26 cellular contexts compared by ENCODE assay signal in the genomic region with DNA sequence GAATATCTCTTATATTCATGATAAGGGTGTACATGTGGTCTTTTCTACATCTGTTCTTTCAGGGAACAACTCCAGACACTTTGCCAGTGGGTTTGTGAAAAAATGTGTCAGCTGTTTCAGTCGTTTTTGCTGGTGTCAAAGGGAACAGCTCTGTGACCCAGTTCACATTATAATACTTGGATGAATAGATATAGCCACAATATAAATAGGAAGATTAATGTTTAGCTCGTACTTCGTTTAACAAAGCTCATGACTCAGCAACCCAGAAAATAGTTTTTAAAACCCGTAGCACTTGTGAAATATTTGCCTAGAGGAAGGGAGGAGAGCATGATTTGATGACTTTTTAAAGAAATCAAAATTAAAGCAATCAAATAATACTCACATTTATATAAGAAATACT. TPM values are rescaled to one million over a fixed set of nuclear protein-coding genes. Genes with fewer than 3 reads are reported as not detected.
DNase-seq lines count a peak whose midpoint lies in the region; ATAC-seq and TF ChIP-seq lines count a peak whose summit lies in the region.
"Had no signal": no experiment of that assay in that cellular context is flagged by ENCODE, and none has a peak within 500 bp of the region (broad histone marks: within the 10 kb centered on the region; RNA-seq: fewer than 3 reads in every experiment).

No MANE protein-coding gene starts in this region.

- TF ChIP-seq CTCF in MCF 10A (IDR thresholded peaks at IDR 0.05; ENCODE audit: unreplicated experiment): no peak
- no peak for TF ChIP-seq CTCF in breast epithelium (IDR thresholded peaks at IDR 0.05)
- TF ChIP-seq CTCF in right lobe of liver (IDR thresholded peaks at IDR 0.05): no peak
- no peak for TF ChIP-seq CTCF in type B pancreatic cell (conservative IDR thresholded peaks at IDR 0.05)

- H3K27me3 Mint-ChIP-seq in MCF 10A (ENCODE audit: insufficient read depth, unreplicated experiment) (no peaks in the 10 kb centered on the region), type B pancreatic cell (no peaks in the 10 kb centered on the region)
- H3K27me3 Mint-ChIP-seq: activated B cell treated with CpG ODN at 0.5 μM for 24 hours; activated CD8-positive, alpha-beta T cell treated with anti-CD3 and anti-CD28 coated beads for 36 hours; naive thymus-derived CD8-positive, alpha-beta T cell had no signal

- H3K27me3 ChIP-seq in breast epithelium (no peaks in the 10 kb centered on the region), right lobe of liver (no peaks in the 10 kb centered on the region)
- H3K27me3 ChIP-seq: BLaER1, body of pancreas, spleen, vagina had no signal

- H3K4me3 Mint-ChIP-seq in MCF 10A (ENCODE audit: unreplicated experiment): no peak overlapping the region
- H3K4me3 Mint-ChIP-seq in type B pancreatic cell: no peak overlapping the region
- H3K4me3 Mint-ChIP-seq: activated B cell treated with CpG ODN at 0.5 μM for 24 hours; activated CD8-positive, alpha-beta T cell treated with anti-CD3 and anti-CD28 coated beads for 36 hours; activated T-cell treated with anti-CD3 and anti-CD28 coated beads, Interleukin-2, amount 50 U/mL, for 4 hours; naive thymus-derived CD8-positive, alpha-beta T cell had no signal

- H3K9me3 Mint-ChIP-seq in MCF 10A (ENCODE audit: unreplicated experiment) (no peaks in the 10 kb centered on the region), type B pancreatic cell (no peaks in the 10 kb centered on the region)
- no peaks in the 10 kb centered on the region for H3K9me3 Mint-ChIP-seq in activated naive CD4-positive, alpha-beta T cell treated with anti-CD3 and anti-CD28 coated beads, Interleukin-2, amount 50 U/mL, for 72 hours
- H3K9me3 Mint-ChIP-seq: activated B cell treated with CpG ODN at 0.5 μM for 24 hours; activated CD8-positive, alpha-beta T cell treated with anti-CD3 and anti-CD28 coated beads for 36 hours; activated T-cell treated with anti-CD3 and anti-CD28 coated beads, Interleukin-2, amount 50 U/mL, for 4 hours; naive thymus-derived CD8-positive, alpha-beta T cell had no signal

- intact Hi-C loops in MCF 10A (cut with micrococcal nuclease): loop anchor here (5.0 kb wide), 2 partner anchors 61 to 231 kb away; a partner anchor contains a TSS
- intact Hi-C loops in breast epithelium (cut with DNase I; ENCODE audit: low total_unique reads): loop anchor here (10.0 kb wide), 1 partner anchor 508 kb away; a partner anchor contains a TSS
- intact Hi-C loops in right lobe of liver (cut with DNase I): no loop called here

- no peak overlapping the region for H3K27ac ChIP-seq in breast epithelium
- H3K27ac ChIP-seq in right lobe of liver: peak overlapping the region; percentile 24 to 88 (median 83)
- H3K27ac ChIP-seq: BLaER1, spleen, vagina had no signal

- DNase-seq in MCF 10A (ENCODE audit: unreplicated experiment): no peak
- no peak for DNase-seq in breast epithelium (ENCODE audit: low spot score in 2 of 2)
- peak; percentile 35 for DNase-seq in fibroblast of gingiva (ENCODE audit: low read depth)
- DNase-seq in right lobe of liver: peak in 1 of 3 donors; percentile 58
- DNase-seq in type B pancreatic cell (ENCODE audit: extremely low spot score, unreplicated experiment): no peak
- no peak for DNase-seq in SK-N-DZ (ENCODE audit: low spot score)
- DNase-seq in DMS 273 (lab: John Stamatoyannopoulos, UW; ENCODE audit: unreplicated experiment): no peak
- no peak for DNase-seq in activated naive CD4-positive, alpha-beta T cell treated with anti-CD3 and anti-CD28 coated beads, Interleukin-2, amount 50 U/mL, for 72 hours (ENCODE audit: low spot score in 2 of 2)
- DNase-seq: activated B cell treated with CpG ODN at 0.5 μM for 24 hours; activated CD8-positive, alpha-beta T cell treated with anti-CD3 and anti-CD28 coated beads for 36 hours; activated naive CD4-positive, alpha-beta T cell treated with anti-CD3 and anti-CD28 coated beads, Interleukin-2, amount 50 U/mL, for 16 hours; activated T-cell treated with anti-CD3 and anti-CD28 coated beads, Interleukin-2, amount 50 U/mL, for 4 hours; body of pancreas; cortex of kidney; head of caudate nucleus; mammary epithelial cell; naive thymus-derived CD8-positive, alpha-beta T cell; NCI-H1417 treated with DMSO at 0.1 percent for 48 hours; NCI-H82; SK-N-SH; spleen; stimulated activated CD8-positive, alpha-beta memory T cell treated with anti-CD3 and anti-CD28 coated beads, Interleukin-4, amount 100 ng/mL, for 48 hours; T-helper 9 cell had no signal

- WGBS in right lobe of liver (ENCODE audit: insufficient coverage, low coverage, low lambda C conversion rate, missing lambda C conversion rate): 31% methylated on average over 4 of the region's 4 CpGs

- H3K36me3 ChIP-seq in breast epithelium (no peaks in the 10 kb centered on the region), right lobe of liver (peaks cover 0 to 26% (median 0%) of the 10 kb centered on the region in 4 donors)

- TF ChIP-seq POLR2A in breast epithelium (IDR thresholded peaks at IDR 0.05) (no peak), right lobe of liver (IDR thresholded peaks at IDR 0.05) (no peak)

- H3K36me3 Mint-ChIP-seq in MCF 10A (ENCODE audit: insufficient read depth, unreplicated experiment): peaks cover 63% of the 10 kb centered on the region
- H3K36me3 Mint-ChIP-seq in type B pancreatic cell: peaks cover 3% of the 10 kb centered on the region
- peaks cover 0 to 9% of the 10 kb centered on the region in 2 donors for H3K36me3 Mint-ChIP-seq in activated naive CD4-positive, alpha-beta T cell treated with anti-CD3 and anti-CD28 coated beads, Interleukin-2, amount 50 U/mL, for 72 hours

- H3K4me3 ChIP-seq in breast epithelium (no peak overlapping the region), right lobe of liver (peak overlapping the region in 1 of 3 donors; percentile 5)
- H3K4me3 ChIP-seq: BLaER1, body of pancreas, spleen, vagina had no signal

- peaks cover 5% of the 10 kb centered on the region for H3K4me1 Mint-ChIP-seq in MCF 10A (ENCODE audit: insufficient read depth, unreplicated experiment)
- H3K4me1 Mint-ChIP-seq in type B pancreatic cell (ENCODE audit: unreplicated experiment): peaks cover 15% of the 10 kb centered on the region

- H3K9me3 ChIP-seq in breast epithelium (no peaks in the 10 kb centered on the region), right lobe of liver (no peaks in the 10 kb centered on the region)
- H3K9me3 ChIP-seq: BLaER1, body of pancreas, SK-N-SH, spleen, vagina had no signal

- no TSS peak for BruUV-seq in MCF 10A (replicated peaks; lab: Mats Ljungman, UMichigan)

- no peaks in the 10 kb centered on the region for H3K4me1 ChIP-seq in breast epithelium
- H3K4me1 ChIP-seq in right lobe of liver: peaks cover 0 to 36% (median 11%) of the 10 kb centered on the region in 4 donors
- H3K4me1 ChIP-seq: vagina had no signal

- peak; percentile 50 to 75 (median 56) for ATAC-seq in right lobe of liver
- no peak for ATAC-seq in activated naive CD4-positive, alpha-beta T cell treated with anti-CD3 and anti-CD28 coated beads, Interleukin-2, amount 50 U/mL, for 72 hours
- ATAC-seq: activated CD8-positive, alpha-beta T cell treated with anti-CD3 and anti-CD28 coated beads for 36 hours; activated T-cell treated with anti-CD3 and anti-CD28 coated beads, Interleukin-2, amount 50 U/mL, for 4 hours; body of pancreas; naive thymus-derived CD8-positive, alpha-beta T cell; Panc1 had no signal

- CTCF ChIA-PET in MCF 10A (lab: Yijun Ruan, JAX): interaction anchor here (0.6 to 0.7 kb wide), 2 partner anchors 96 to 192 kb away, joined by 3 read pairs; no protein-coding TSS in a partner anchor

- POLR2A ChIA-PET in MCF 10A (lab: Yijun Ruan, JAX): interaction anchor here (0.6 to 1.3 kb wide), 5 partner anchors 9 to 610 kb away, joined by 3 to 9 read pairs (median 4); a partner anchor contains a TSS

- H3K27ac Mint-ChIP-seq in MCF 10A (ENCODE audit: low read depth, unreplicated experiment): peak overlapping the region; percentile 46
- H3K27ac Mint-ChIP-seq in type B pancreatic cell: peak overlapping the region; percentile 8
- peak overlapping the region in 1 of 2 donors; percentile 55 for H3K27ac Mint-ChIP-seq in activated naive CD4-positive, alpha-beta T cell treated with anti-CD3 and anti-CD28 coated beads, Interleukin-2, amount 50 U/mL, for 72 hours
- H3K27ac Mint-ChIP-seq: activated B cell treated with CpG ODN at 0.5 μM for 24 hours; activated CD8-positive, alpha-beta T cell treated with anti-CD3 and anti-CD28 coated beads for 36 hours; naive thymus-derived CD8-positive, alpha-beta T cell had no signal

RNA-seq across cellular contexts. Expression of a gene that starts 7.9 kb away (rescaled TPM):
- 21.6 and 24.6 TPM in 2 replicates for total RNA-seq in MCF 10A (2022)
- total RNA-seq in breast epithelium: 10 to 100 TPM; 10.6 to 17.9 (median 13.1) TPM
- total RNA-seq in right lobe of liver: 10 to 100 TPM in 4 of 6 experiments, 1 to 10 TPM in 2; 7.0 to 20.4 (median 13.1) TPM
- 21.0 and 22.0 TPM in 2 replicates for total RNA-seq in type B pancreatic cell (ENCODE audit: low replicate concordance)
- 23.0 and 28.6 TPM in 2 replicates for polyA plus RNA-seq in SK-N-DZ (2014; cell fraction: cytosol; rRNA removed)
- polyA plus RNA-seq in SK-N-DZ (2014; cell fraction: nucleus; rRNA removed): 17.0 and 17.1 TPM in 2 replicates
- total RNA-seq in activated naive CD4-positive, alpha-beta T cell treated with anti-CD3 and anti-CD28 coated beads, Interleukin-2, amount 50 U/mL, for 72 hours: 10 to 100 TPM; 23.2 to 40.2 TPM

RNA-seq across cellular contexts. Expression of a gene that starts 8.0 kb away (rescaled TPM):
- total RNA-seq in MCF 10A (2022): 1,405 and 1,620 TPM in 2 replicates
- 1,000 to 10,000 TPM; 3,854 to 5,890 (median 5,583) TPM for total RNA-seq in breast epithelium
- total RNA-seq in right lobe of liver: 1,000 to 10,000 TPM in 2 of 6 experiments, 100 to 1,000 TPM in 4; 353 to 1,546 (median 454) TPM
- 1,623 and 1,887 TPM in 2 replicates for total RNA-seq in type B pancreatic cell (ENCODE audit: low replicate concordance)
- 4,928 and 7,239 TPM in 2 replicates for polyA plus RNA-seq in SK-N-DZ (2014; cell fraction: cytosol; rRNA removed)
- polyA plus RNA-seq in SK-N-DZ (2014; cell fraction: nucleus; rRNA removed): 2,869 and 8,300 TPM in 2 replicates
- total RNA-seq in activated naive CD4-positive, alpha-beta T cell treated with anti-CD3 and anti-CD28 coated beads, Interleukin-2, amount 50 U/mL, for 72 hours: 1,000 to 10,000 TPM; 1,913 to 2,275 TPM

Comparison
In these comparisons a context has a peak if more than half of its experiments do, and no peak if none do; other contexts are left out.
1. H3K27ac ChIP-seq: peak in right lobe of liver (3 of 3); none in breast epithelium (0 of 2).
2. ATAC-seq: peak in right lobe of liver (4 of 4); none in activated naive CD4-positive, alpha-beta T cell treated with anti-CD3 and anti-CD28 coated beads, Interleukin-2, amount 50 U/mL, for 72 hours (0 of 2).
3. intact Hi-C loops: an anchor here in MCF 10A (5.0 kb wide) and breast epithelium (10.0 kb wide); none called in right lobe of liver.